In the genomic region with DNA sequence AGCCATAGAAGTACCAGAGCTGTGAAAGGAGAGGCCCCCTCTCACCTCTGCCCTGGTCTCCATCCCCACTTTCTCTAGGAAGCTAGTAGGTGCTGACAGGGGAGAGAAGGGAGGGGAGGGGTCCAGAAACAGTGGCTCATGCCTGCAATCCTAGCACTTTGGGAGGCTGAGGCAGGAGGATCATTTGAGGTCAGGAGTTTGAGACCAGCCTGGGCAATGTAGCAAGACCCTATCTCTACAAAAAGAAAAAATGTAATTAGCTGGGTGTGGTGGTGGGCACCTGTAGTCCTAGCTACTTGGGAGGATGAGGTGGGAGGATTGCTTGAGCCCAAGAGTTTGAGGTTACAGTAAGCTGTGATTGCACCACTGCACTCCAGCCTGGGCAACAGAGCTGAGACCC, we compare ENCODE assay signal across 1 cellular context.
A peak's percentile ranks its signal among the peaks of the same experiment; 100 is the strongest.
TF ChIP-seq lines count a peak whose summit lies in the region.

No MANE protein-coding gene starts in this region.

TF ChIP-seq in HepG2, 621 proteins besides CTCF, POLR2A, EP300 and RAD21 (continued from another document):
- TF ChIP-seq, protein P1, sequence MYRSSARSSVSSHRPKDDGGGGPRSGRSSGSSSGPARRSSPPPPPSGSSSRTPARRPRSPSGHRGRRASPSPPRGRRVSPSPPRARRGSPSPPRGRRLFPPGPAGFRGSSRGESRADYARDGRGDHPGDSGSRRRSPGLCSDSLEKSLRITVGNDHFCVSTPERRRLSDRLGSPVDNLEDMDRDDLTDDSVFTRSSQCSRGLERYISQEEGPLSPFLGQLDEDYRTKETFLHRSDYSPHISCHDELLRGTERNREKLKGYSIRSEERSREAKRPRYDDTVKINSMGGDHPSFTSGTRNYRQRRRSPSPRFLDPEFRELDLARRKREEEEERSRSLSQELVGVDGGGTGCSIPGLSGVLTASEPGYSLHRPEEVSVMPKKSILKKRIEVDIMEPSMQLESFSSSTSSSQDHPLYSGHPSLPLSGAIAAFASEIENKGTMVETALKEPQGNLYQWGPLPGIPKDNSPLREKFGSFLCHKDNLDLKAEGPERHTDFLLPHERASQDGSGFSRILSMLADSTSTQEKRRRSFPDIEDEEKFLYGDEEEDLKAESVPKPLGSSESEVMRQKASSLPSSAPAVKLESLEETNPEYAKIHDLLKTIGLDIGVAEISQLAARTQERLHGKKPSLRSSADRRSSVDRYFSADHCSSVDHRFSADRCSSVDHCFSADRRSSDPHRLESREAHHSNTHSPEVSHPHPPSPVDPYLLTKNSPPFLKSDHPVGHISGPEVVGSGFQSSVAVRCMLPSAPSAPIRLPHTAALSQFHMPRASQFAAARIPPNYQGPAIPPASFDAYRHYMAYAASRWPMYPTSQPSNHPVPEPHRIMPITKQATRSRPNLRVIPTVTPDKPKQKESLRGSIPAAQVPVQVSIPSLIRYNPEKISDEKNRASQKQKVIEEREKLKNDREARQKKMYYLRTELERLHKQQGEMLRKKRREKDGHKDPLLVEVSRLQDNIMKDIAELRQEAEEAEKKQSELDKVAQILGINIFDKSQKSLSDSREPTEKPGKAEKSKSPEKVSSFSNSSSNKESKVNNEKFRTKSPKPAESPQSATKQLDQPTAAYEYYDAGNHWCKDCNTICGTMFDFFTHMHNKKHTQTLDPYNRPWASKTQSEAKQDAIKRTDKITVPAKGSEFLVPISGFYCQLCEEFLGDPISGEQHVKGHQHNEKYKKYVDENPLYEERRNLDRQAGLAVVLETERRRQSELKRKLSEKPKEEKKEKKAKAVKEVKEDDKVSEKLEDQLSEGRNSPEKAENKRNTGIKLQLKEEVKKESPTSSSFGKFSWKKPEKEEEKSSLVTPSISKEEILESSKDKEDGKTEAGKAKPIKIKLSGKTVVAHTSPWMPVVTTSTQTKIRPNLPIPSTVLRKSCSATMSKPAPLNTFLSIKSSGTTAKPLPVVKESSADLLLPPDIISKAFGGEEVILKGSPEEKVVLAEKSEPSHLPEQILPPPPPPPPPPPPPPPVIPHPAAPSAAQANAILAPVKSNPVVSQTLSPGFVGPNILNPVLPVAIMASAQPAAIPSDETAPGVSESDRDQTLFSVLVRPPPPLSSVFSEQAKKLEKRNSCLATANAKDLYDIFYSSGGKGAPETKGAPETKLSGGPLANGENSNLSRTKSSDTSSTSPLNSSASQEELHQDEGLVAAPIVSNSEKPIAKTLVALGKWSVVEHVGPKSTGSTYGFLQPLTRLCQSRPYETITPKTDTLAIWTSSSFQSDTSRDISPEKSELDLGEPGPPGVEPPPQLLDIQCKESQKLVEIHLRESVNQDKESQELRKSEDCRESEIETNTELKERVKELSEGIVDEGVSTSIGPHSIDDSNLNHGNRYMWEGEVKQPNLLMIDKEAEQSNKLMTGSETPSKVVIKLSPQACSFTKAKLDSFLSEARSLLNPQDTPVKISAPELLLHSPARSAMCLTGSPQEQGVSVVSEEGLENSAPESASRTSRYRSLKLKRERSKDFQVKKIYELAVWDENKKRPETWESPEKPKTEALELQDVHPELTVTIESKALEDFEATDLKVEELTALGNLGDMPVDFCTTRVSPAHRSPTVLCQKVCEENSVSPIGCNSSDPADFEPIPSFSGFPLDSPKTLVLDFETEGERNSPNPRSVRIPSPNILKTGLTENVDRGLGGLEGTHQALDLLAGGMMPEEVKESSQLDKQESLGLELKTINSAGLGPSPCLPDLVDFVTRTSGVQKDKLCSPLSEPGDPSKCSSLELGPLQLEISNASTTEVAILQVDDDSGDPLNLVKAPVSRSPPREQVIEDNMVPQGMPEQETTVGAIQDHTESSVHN (CRISPR knock-in tag; IDR thresholded peaks at IDR 0.05) = peak; percentile 12; the same call in 1 of the 2 replicates
TF ChIP-seq in HepG2: peak in this region for 7; not testable (repeated sequence) for 614.
